In genomic region chr3:167246252-167246651, GRCh38 we compare ENCODE assay signal across 26 cellular contexts.
DNase-seq lines count a peak whose midpoint lies in the region; ATAC-seq, FAIRE-seq and TF ChIP-seq lines count a peak whose summit lies in the region.
"Had no signal": no experiment of that assay in that cellular context is flagged by ENCODE, and none has a peak within 500 bp of the region (broad histone marks: within the 10 kb centered on the region; RNA-seq: fewer than 3 reads in every experiment).

No MANE protein-coding gene starts in this region.

- H3K9me3 ChIP-seq in small intestine (ENCODE audit: control insufficient read depth, low read depth) (no peaks in the 10 kb centered on the region), psoas muscle (no peaks in the 10 kb centered on the region)
- H3K9me3 ChIP-seq: A549, BE2C, HAP-1 had no signal

- no peak for TF ChIP-seq CTCF in psoas muscle (IDR thresholded peaks at IDR 0.05)

- no peaks in the 10 kb centered on the region for H3K36me3 ChIP-seq in small intestine (ENCODE audit: control insufficient read depth in 2 of 2, insufficient read depth in 2 of 2, low read length in 2 of 2)
- no peaks in the 10 kb centered on the region for H3K36me3 ChIP-seq in psoas muscle (ENCODE audit: insufficient read depth in 1 of 2, low read depth in 1 of 2)
- H3K36me3 ChIP-seq: BE2C; BLaER1 treated with 17β-estradiol and CSF1 and Interleukin-3, amounts not matched to agents 10 nM and 100 nM; HAP-1 had no signal

- peak; percentile 3 for DNase-seq in M059J (ENCODE audit: low read depth)
- peak; percentile 64 for DNase-seq in foreskin melanocyte
- peak; percentile 15 for DNase-seq in left kidney (ENCODE audit: low read depth, low spot score)
- DNase-seq in small intestine, result peak; percentile 40
- no peak for DNase-seq in left lobe of liver (ENCODE audit: low spot score)
- no peak for DNase-seq in NCI-H2107 treated with DMSO at 0.1 percent for 48 hours (lab: John Stamatoyannopoulos, UW; ENCODE audit: unreplicated experiment)
- no peak for DNase-seq in psoas muscle
- DNase-seq: 8988T; ACHN; AML-193; BE2C; Calu3; CD4-positive, alpha-beta T cell; CD8-positive, alpha-beta memory T cell; COR-L47; DMS53; DMS79 treated with DMSO at 0.1 percent for 48 hours; GF-D8; GOT3; HFFc6 had no signal

- H3K27me3 ChIP-seq in small intestine (ENCODE audit: control insufficient read depth in 2 of 2, insufficient read depth in 2 of 2, low read length in 2 of 2) (no peaks in the 10 kb centered on the region), psoas muscle (ENCODE audit: insufficient read depth in 3 of 3, low read length in 2 of 3) (no peaks in the 10 kb centered on the region)
- H3K27me3 ChIP-seq: BE2C; BLaER1 treated with 17β-estradiol and CSF1 and Interleukin-3, amounts not matched to agents 10 nM and 100 nM had no signal

- H3K4me1 ChIP-seq in small intestine (ENCODE audit: control insufficient read depth in 2 of 2, insufficient read depth in 1 of 2, low read depth in 1 of 2, low read length in 1 of 2) (no peaks in the 10 kb centered on the region), psoas muscle (no peaks in the 10 kb centered on the region)
- H3K4me1 ChIP-seq: A549; BE2C; BLaER1 treated with 17β-estradiol and CSF1 and Interleukin-3, amounts not matched to agents 10 nM and 100 nM had no signal

- intact Hi-C loops in psoas muscle (cut with DNase I), result no loop called here

- no peak for ATAC-seq in left lobe of liver
- ATAC-seq in psoas muscle, result no peak
- ATAC-seq: A549 had no signal

- H3K27ac ChIP-seq in small intestine (ENCODE audit: low read depth in 1 of 2, low read length in 1 of 2) (no peak overlapping the region), psoas muscle (no peak overlapping the region)
- H3K27ac ChIP-seq: A549; BLaER1 treated with 17β-estradiol and CSF1 and Interleukin-3, amounts not matched to agents 10 nM and 100 nM had no signal

- no peak for FAIRE-seq in small intestine (lab: Jason Lieb, UNC)
- FAIRE-seq: A549, GM12891, GM18507, H54 had no signal

- H3K4me3 ChIP-seq in small intestine (ENCODE audit: low read depth in 1 of 2, low read length in 2 of 2), result no peak overlapping the region
- H3K4me3 ChIP-seq in psoas muscle, result no peak overlapping the region
- H3K4me3 ChIP-seq: A549; BLaER1 treated with 17β-estradiol and CSF1 and Interleukin-3, amounts not matched to agents 10 nM and 100 nM; HAP-1 had no signal

Comparison
In these comparisons a context has a peak if more than half of its experiments do, and no peak if none do; other contexts are left out.
1. DNase-seq: peak in M059J (single experiment), foreskin melanocyte (single experiment), left kidney (single experiment) and small intestine (single experiment); none in left lobe of liver (single experiment), NCI-H2107 treated with DMSO at 0.1 percent for 48 hours (single experiment) and psoas muscle (0 of 2).